Comparison of ENCODE assay signal across 8 cellular contexts in genomic region chr14:21940887-21941855, GRCh38.
DNase-seq lines count a peak whose midpoint lies in the region; ATAC-seq and TF ChIP-seq lines count a peak whose summit lies in the region.

No MANE protein-coding gene starts in this region.

- H2AFZ ChIP-seq in mammary epithelial cell (ENCODE audit: low read depth, low read length): no peak overlapping the region

- H3K79me2 ChIP-seq in mammary epithelial cell (ENCODE audit: insufficient read depth, low read length): no peaks in the 10 kb centered on the region

- ATAC-seq in natural killer cell (peak in 1 of 3 donors; percentile 52), left ventricle myocardium superior (no peak)
- no peak for ATAC-seq in natural killer cell treated with Interleukin-12 subunit alpha and Interleukin-12 subunit beta and Interleukin-15 and Interleukin-18, amount 100 ng/mL, for 72 hours
- peak; percentile 78 for ATAC-seq in naive thymus-derived CD4-positive, alpha-beta T cell

- H4K20me1 ChIP-seq in mammary epithelial cell (ENCODE audit: insufficient read depth, low read length): no peaks in the 10 kb centered on the region

- dilution Hi-C loops in mammary epithelial cell (cut with HindIII; ENCODE audit: low sequenced_read_pairs): no loop called here

- POLR2A ChIA-PET in naive thymus-derived CD4-positive, alpha-beta T cell (lab: Charles Lee): interaction anchor here (0.6 to 1.6 kb wide), 4 partner anchors 11 to 615 kb away, joined by 3 to 5 read pairs (median 4); no protein-coding TSS in a partner anchor

- TF ChIP-seq CTCF in natural killer cell (IDR thresholded peaks at IDR 0.05) (peak; percentile 18), mammary epithelial cell (conservative IDR thresholded peaks at IDR 0.05 in 1 of 2, IDR thresholded peaks at IDR 0.05 in 1 of 2; ENCODE audit: extremely low read depth in 1 of 2, insufficient read depth in 1 of 2, low read depth in 1 of 2, low read length in 2 of 2) (peak; percentile 68 to 73)

- no peak overlapping the region for H3K4me3 ChIP-seq in mammary epithelial cell (replicated peaks in 1 of 3; ENCODE audit: insufficient read depth in 1 of 3, low read depth in 2 of 3, low read length in 3 of 3)
- H3K4me3 ChIP-seq in naive thymus-derived CD4-positive, alpha-beta T cell (ENCODE audit: low read length): peak overlapping the region; percentile 30

- H3K9me3 Mint-ChIP-seq in natural killer cell: no peaks in the 10 kb centered on the region
- H3K9me3 Mint-ChIP-seq in natural killer cell treated with Interleukin-12 subunit alpha and Interleukin-12 subunit beta and Interleukin-15 and Interleukin-18, amount 100 ng/mL, for 72 hours: no peaks in the 10 kb centered on the region
- H3K9me3 Mint-ChIP-seq in naive thymus-derived CD4-positive, alpha-beta T cell: no peaks in the 10 kb centered on the region

- CTCF ChIA-PET in mammary epithelial cell (lab: Charles Lee; ENCODE audit: low non-redundant PET): no interaction called here
- CTCF ChIA-PET in naive thymus-derived CD4-positive, alpha-beta T cell (lab: Charles Lee): interaction anchor here (0.6 to 2.2 kb wide), 8 partner anchors 13 to 615 kb away, joined by 3 to 5 read pairs (median 4); no protein-coding TSS in a partner anchor

- H3K9me3 ChIP-seq in mammary epithelial cell (replicated peaks; ENCODE audit: insufficient read depth, low read length): no peaks in the 10 kb centered on the region
- no peaks in the 10 kb centered on the region for H3K9me3 ChIP-seq in naive thymus-derived CD4-positive, alpha-beta T cell (ENCODE audit: control insufficient read depth in 2 of 3, low read length in 3 of 3)

- in situ Hi-C loops in mammary epithelial cell (cut with MboI; ENCODE audit: low sequenced_read_pairs in 2 of 2): no loop called here

- no peak overlapping the region for H3K9ac ChIP-seq in mammary epithelial cell (ENCODE audit: insufficient read depth, low read length)

- H3K27ac ChIP-seq in mammary epithelial cell (ENCODE audit: insufficient read depth, low read depth, low read length): no peak overlapping the region
- H3K27ac ChIP-seq in naive thymus-derived CD4-positive, alpha-beta T cell (ENCODE audit: low read depth, low read length): peak overlapping the region; percentile 56

- no TSS peak for BruUV-seq in mammary epithelial cell (replicated peaks; lab: Mats Ljungman, UMichigan)

- H3K27ac Mint-ChIP-seq in natural killer cell: no peak overlapping the region
- H3K27ac Mint-ChIP-seq in natural killer cell treated with Interleukin-12 subunit alpha and Interleukin-12 subunit beta and Interleukin-15 and Interleukin-18, amount 100 ng/mL, for 72 hours: no peak overlapping the region
- peak overlapping the region; percentile 79 to 95 (median 90) for H3K27ac Mint-ChIP-seq in naive thymus-derived CD4-positive, alpha-beta T cell

- 47% methylated on average over 7 of the region's 7 CpGs for WGBS in mammary epithelial cell (ENCODE audit: low coverage, missing lambda C conversion rate)

- intact Hi-C loops in natural killer cell (cut with micrococcal nuclease) (no loop called here), mammary epithelial cell (cut with micrococcal nuclease) (loop anchor here (5.0 kb wide), 1 partner anchor 36 kb away; no protein-coding TSS in a partner anchor), left ventricle myocardium superior (cut with micrococcal nuclease) (no loop called here)
- intact Hi-C loops in naive thymus-derived CD4-positive, alpha-beta T cell (cut with micrococcal nuclease): loop anchor here (1.0 to 5.0 kb wide), 8 partner anchors 22 to 712 kb away; no protein-coding TSS in a partner anchor

- peaks cover 19 to 33% of the 10 kb centered on the region in 2 donors for H3K27me3 Mint-ChIP-seq in natural killer cell (ENCODE audit: low read depth in 2 of 2)
- peaks cover 11 to 19% of the 10 kb centered on the region in 2 donors for H3K27me3 Mint-ChIP-seq in natural killer cell treated with Interleukin-12 subunit alpha and Interleukin-12 subunit beta and Interleukin-15 and Interleukin-18, amount 100 ng/mL, for 72 hours
- H3K27me3 Mint-ChIP-seq in naive thymus-derived CD4-positive, alpha-beta T cell: peaks cover 0 to 33% (median 0%) of the 10 kb centered on the region in 5 donors

- no peak overlapping the region for H3K4me2 ChIP-seq in mammary epithelial cell (ENCODE audit: insufficient read depth, low read depth, low read length)

- no peaks in the 10 kb centered on the region for H3K36me3 Mint-ChIP-seq in natural killer cell
- H3K36me3 Mint-ChIP-seq in natural killer cell treated with Interleukin-12 subunit alpha and Interleukin-12 subunit beta and Interleukin-15 and Interleukin-18, amount 100 ng/mL, for 72 hours: no peaks in the 10 kb centered on the region
- no peaks in the 10 kb centered on the region for H3K36me3 Mint-ChIP-seq in naive thymus-derived CD4-positive, alpha-beta T cell

- DNase-seq in natural killer cell (no peak), RPMI8226 (peak; percentile 17), mammary epithelial cell (peak; percentile 14), occipital lobe (lab: John Stamatoyannopoulos, UW) (no peak), midbrain (lab: John Stamatoyannopoulos, UW) (no peak), left ventricle myocardium superior (no peak)
- no peak for DNase-seq in natural killer cell treated with Interleukin-12 subunit alpha and Interleukin-12 subunit beta and Interleukin-15 and Interleukin-18, amount 100 ng/mL, for 72 hours (ENCODE audit: low spot score)
- DNase-seq in naive thymus-derived CD4-positive, alpha-beta T cell: peak in 7 of 9 donors; percentile 42 to 56 (median 51)

- no peaks in the 10 kb centered on the region for H3K27me3 ChIP-seq in mammary epithelial cell (ENCODE audit: insufficient read depth, low read length)
- no peaks in the 10 kb centered on the region for H3K27me3 ChIP-seq in naive thymus-derived CD4-positive, alpha-beta T cell (ENCODE audit: control insufficient read depth in 2 of 2, insufficient read depth in 2 of 2, low read length in 2 of 2)

- no peak overlapping the region for H3K4me3 Mint-ChIP-seq in natural killer cell
- no peak overlapping the region for H3K4me3 Mint-ChIP-seq in natural killer cell treated with Interleukin-12 subunit alpha and Interleukin-12 subunit beta and Interleukin-15 and Interleukin-18, amount 100 ng/mL, for 72 hours
- peak overlapping the region; percentile 63 to 88 (median 78) for H3K4me3 Mint-ChIP-seq in naive thymus-derived CD4-positive, alpha-beta T cell

- no peaks in the 10 kb centered on the region for H3K4me1 ChIP-seq in mammary epithelial cell (ENCODE audit: insufficient read depth, low read length)
- H3K4me1 ChIP-seq in naive thymus-derived CD4-positive, alpha-beta T cell (ENCODE audit: control insufficient read depth in 2 of 2, insufficient read depth in 2 of 2, low read length in 2 of 2): peaks cover 0 to 8% of the 10 kb centered on the region in 2 donors

- no peaks in the 10 kb centered on the region for H3K36me3 ChIP-seq in mammary epithelial cell (ENCODE audit: insufficient read depth, low read length)
- H3K36me3 ChIP-seq in naive thymus-derived CD4-positive, alpha-beta T cell (ENCODE audit: control insufficient read depth in 2 of 3, insufficient read depth in 3 of 3, low read length in 3 of 3): no peaks in the 10 kb centered on the region

- peaks cover 6 to 7% of the 10 kb centered on the region in 2 donors for H3K4me1 Mint-ChIP-seq in natural killer cell
- peaks cover 0 to 4% of the 10 kb centered on the region in 2 donors for H3K4me1 Mint-ChIP-seq in natural killer cell treated with Interleukin-12 subunit alpha and Interleukin-12 subunit beta and Interleukin-15 and Interleukin-18, amount 100 ng/mL, for 72 hours (ENCODE audit: low read depth in 2 of 2)
- peaks cover 5 to 48% (median 31%) of the 10 kb centered on the region in 7 donors for H3K4me1 Mint-ChIP-seq in naive thymus-derived CD4-positive, alpha-beta T cell

Comparison
In these comparisons a context has a peak if more than half of its experiments do, and no peak if none do; other contexts are left out.
1. DNase-seq: peak in RPMI8226 (single experiment), mammary epithelial cell (single experiment) and naive thymus-derived CD4-positive, alpha-beta T cell (7 of 9); none in natural killer cell (single experiment), natural killer cell treated with Interleukin-12 subunit alpha and Interleukin-12 subunit beta and Interleukin-15 and Interleukin-18, amount 100 ng/mL, for 72 hours (single experiment), occipital lobe (single experiment), midbrain (single experiment) and left ventricle myocardium superior (single experiment).
2. H3K27ac Mint-ChIP-seq: peak in naive thymus-derived CD4-positive, alpha-beta T cell (9 of 9); none in natural killer cell (0 of 2) and natural killer cell treated with Interleukin-12 subunit alpha and Interleukin-12 subunit beta and Interleukin-15 and Interleukin-18, amount 100 ng/mL, for 72 hours (0 of 2).
3. H3K4me3 Mint-ChIP-seq: peak in naive thymus-derived CD4-positive, alpha-beta T cell (10 of 10); none in natural killer cell (single experiment) and natural killer cell treated with Interleukin-12 subunit alpha and Interleukin-12 subunit beta and Interleukin-15 and Interleukin-18, amount 100 ng/mL, for 72 hours (single experiment).
4. intact Hi-C loops: an anchor here in mammary epithelial cell (5.0 kb wide) and naive thymus-derived CD4-positive, alpha-beta T cell (1.0 to 5.0 kb wide); none called in natural killer cell and left ventricle myocardium superior.